Comparison of ENCODE assay signal across 10 cellular contexts in genomic region chr18:57241869-57242268, GRCh38.
"Had no signal": no experiment of that assay in that cellular context is flagged by ENCODE, and none has a peak within 500 bp of the region (broad histone marks: within the 10 kb centered on the region; RNA-seq: fewer than 3 reads in every experiment).

No MANE protein-coding gene starts in this region.

- H3K9me3 Mint-ChIP-seq: HFFc6 had no signal

- DNase-seq: GM23248, GOT3, H7, HFFc6, IMR-90, KG1 had no signal

- H3K9ac ChIP-seq: GM23248 had no signal

- ATAC-seq: HCT116, K562 had no signal

- H3K4me3 ChIP-seq: GM23248, HAP-1, K562 had no signal

- H3K36me3 ChIP-seq: HAP-1 had no signal

- H3K27ac ChIP-seq: GM23248, HL-60 had no signal

- H3K4me1 ChIP-seq: HAP-1 had no signal

- H3K27ac Mint-ChIP-seq: HFFc6 had no signal

- H3K4me3 Mint-ChIP-seq: HFFc6 had no signal
